In genomic region chr19:54606891-54607781, GRCh38 we compare ENCODE assay signal across 9 cellular contexts. TPM values are rescaled to one million over a fixed set of nuclear protein-coding genes. Genes with fewer than 3 reads are reported as not detected.
DNase-seq lines count a peak whose midpoint lies in the region; ATAC-seq lines count a peak whose summit lies in the region.
"Had no signal": no experiment of that assay in that cellular context is flagged by ENCODE, and none has a peak within 500 bp of the region (broad histone marks: within the 10 kb centered on the region; RNA-seq: fewer than 3 reads in every experiment).

No MANE protein-coding gene starts in this region.

- ATAC-seq in activated naive CD8-positive, alpha-beta T cell treated with anti-CD3 and anti-CD28 coated beads, Interleukin-2, amount 50 U/mL, for 24 hours: peak; percentile 20
- peak; percentile 56 for ATAC-seq in HG03439 (IDR thresholded peaks at IDR 0.05; ENCODE audit: unreplicated experiment)
- no peak for ATAC-seq in HG03196 (IDR thresholded peaks at IDR 0.05; ENCODE audit: unreplicated experiment)

- H3K4me1 Mint-ChIP-seq in activated naive CD8-positive, alpha-beta T cell treated with anti-CD3 and anti-CD28 coated beads, Interleukin-2, amount 50 U/mL, for 24 hours: peaks cover 8% of the 10 kb centered on the region
- no peaks in the 10 kb centered on the region for H3K4me1 Mint-ChIP-seq in activated naive CD8-positive, alpha-beta T cell treated with anti-CD3 and anti-CD28 coated beads for 36 hours
- H3K4me1 Mint-ChIP-seq in stimulated activated naive CD8-positive, alpha-beta T cell treated with anti-CD3 and anti-CD28 coated beads, Interleukin-15, Interleukin-2, amounts not matched to agents 100 ng/mL and 50 ng/mL, for 24 hours (ENCODE audit: low read depth): peaks cover 17% of the 10 kb centered on the region

- H3K9me3 Mint-ChIP-seq in activated naive CD8-positive, alpha-beta T cell treated with anti-CD3 and anti-CD28 coated beads, Interleukin-2, amount 50 U/mL, for 24 hours: peaks cover 11% of the 10 kb centered on the region
- H3K9me3 Mint-ChIP-seq in activated naive CD8-positive, alpha-beta T cell treated with anti-CD3 and anti-CD28 coated beads for 36 hours: peaks cover 5% of the 10 kb centered on the region
- H3K9me3 Mint-ChIP-seq in stimulated activated naive CD8-positive, alpha-beta T cell treated with anti-CD3 and anti-CD28 coated beads, Interleukin-15, Interleukin-2, amounts not matched to agents 100 ng/mL and 50 ng/mL, for 24 hours: peaks cover 7% of the 10 kb centered on the region

- H3K27ac Mint-ChIP-seq in activated naive CD8-positive, alpha-beta T cell treated with anti-CD3 and anti-CD28 coated beads, Interleukin-2, amount 50 U/mL, for 24 hours: no peak overlapping the region
- H3K27ac Mint-ChIP-seq in activated naive CD8-positive, alpha-beta T cell treated with anti-CD3 and anti-CD28 coated beads for 36 hours: no peak overlapping the region
- peak overlapping the region; percentile 54 for H3K27ac Mint-ChIP-seq in stimulated activated naive CD8-positive, alpha-beta T cell treated with anti-CD3 and anti-CD28 coated beads, Interleukin-15, Interleukin-2, amounts not matched to agents 100 ng/mL and 50 ng/mL, for 24 hours

- no peak overlapping the region for H3K4me3 Mint-ChIP-seq in activated naive CD8-positive, alpha-beta T cell treated with anti-CD3 and anti-CD28 coated beads, Interleukin-2, amount 50 U/mL, for 24 hours
- no peak overlapping the region for H3K4me3 Mint-ChIP-seq in activated naive CD8-positive, alpha-beta T cell treated with anti-CD3 and anti-CD28 coated beads for 36 hours
- H3K4me3 Mint-ChIP-seq in stimulated activated naive CD8-positive, alpha-beta T cell treated with anti-CD3 and anti-CD28 coated beads, Interleukin-15, Interleukin-2, amounts not matched to agents 100 ng/mL and 50 ng/mL, for 24 hours: peak overlapping the region; percentile 19

- no peak for DNase-seq in activated naive CD8-positive, alpha-beta T cell treated with anti-CD3 and anti-CD28 coated beads, Interleukin-2, amount 50 U/mL, for 24 hours
- no peak for DNase-seq in activated naive CD8-positive, alpha-beta T cell treated with anti-CD3 and anti-CD28 coated beads for 36 hours
- no peak for DNase-seq in NCI-H82 treated with DMSO at 0.1 percent for 48 hours (lab: John Stamatoyannopoulos, UW; ENCODE audit: unreplicated experiment)
- DNase-seq: activated naive CD4-positive, alpha-beta T cell treated with anti-CD3 and anti-CD28 coated beads, Interleukin-2, amount 50 U/mL, for 16 hours; MG63 had no signal

- H3K36me3 Mint-ChIP-seq in activated naive CD8-positive, alpha-beta T cell treated with anti-CD3 and anti-CD28 coated beads, Interleukin-2, amount 50 U/mL, for 24 hours (ENCODE audit: low read depth): no peaks in the 10 kb centered on the region
- H3K36me3 Mint-ChIP-seq in activated naive CD8-positive, alpha-beta T cell treated with anti-CD3 and anti-CD28 coated beads for 36 hours: no peaks in the 10 kb centered on the region
- no peaks in the 10 kb centered on the region for H3K36me3 Mint-ChIP-seq in stimulated activated naive CD8-positive, alpha-beta T cell treated with anti-CD3 and anti-CD28 coated beads, Interleukin-15, Interleukin-2, amounts not matched to agents 100 ng/mL and 50 ng/mL, for 24 hours (ENCODE audit: low read depth)

- H3K27me3 Mint-ChIP-seq in activated naive CD8-positive, alpha-beta T cell treated with anti-CD3 and anti-CD28 coated beads, Interleukin-2, amount 50 U/mL, for 24 hours: peaks cover 8% of the 10 kb centered on the region
- H3K27me3 Mint-ChIP-seq in activated naive CD8-positive, alpha-beta T cell treated with anti-CD3 and anti-CD28 coated beads for 36 hours: peaks cover 40% of the 10 kb centered on the region
- peaks cover 28% of the 10 kb centered on the region for H3K27me3 Mint-ChIP-seq in stimulated activated naive CD8-positive, alpha-beta T cell treated with anti-CD3 and anti-CD28 coated beads, Interleukin-15, Interleukin-2, amounts not matched to agents 100 ng/mL and 50 ng/mL, for 24 hours

RNA-seq across cellular contexts. Expression of gene LILRA1, which starts 13.7 kb away (rescaled TPM):
- not detected for total RNA-seq in activated naive CD8-positive, alpha-beta T cell treated with anti-CD3 and anti-CD28 coated beads for 36 hours
- total RNA-seq: osteoblast had no signal

RNA-seq across cellular contexts. Expression of gene LILRB1, which starts 23.1 kb away (rescaled TPM):
- under 1 TPM; 0.25 to 0.72 TPM for total RNA-seq in activated naive CD8-positive, alpha-beta T cell treated with anti-CD3 and anti-CD28 coated beads for 36 hours
- total RNA-seq: osteoblast had no signal

RNA-seq across cellular contexts. Expression of gene LILRA2, which starts 33.5 kb away (rescaled TPM):
- total RNA-seq in activated naive CD8-positive, alpha-beta T cell treated with anti-CD3 and anti-CD28 coated beads for 36 hours: not detected
- total RNA-seq: osteoblast had no signal

RNA-seq across cellular contexts. Expression of gene LILRB4, which starts 55.6 kb away (rescaled TPM):
- not detected for total RNA-seq in activated naive CD8-positive, alpha-beta T cell treated with anti-CD3 and anti-CD28 coated beads for 36 hours
